In genomic region chr19:31548941-31549340, GRCh38 we compare ENCODE assay signal across 11 cellular contexts.
A peak's percentile ranks its signal among the peaks of the same experiment; 100 is the strongest.
DNase-seq lines count a peak whose midpoint lies in the region; ATAC-seq lines count a peak whose summit lies in the region.
"Had no signal": no experiment of that assay in that cellular context is flagged by ENCODE, and none has a peak within 500 bp of the region (broad histone marks: within the 10 kb centered on the region; RNA-seq: fewer than 3 reads in every experiment).

No MANE protein-coding gene starts in this region.

- no peak overlapping the region for H3K4me3 Mint-ChIP-seq in activated T-helper 17 cell treated with anti-CD3 and anti-CD28 coated beads, Interleukin-2, amount 50 U/mL, for 72 hours

- no peak overlapping the region for H3K4me2 ChIP-seq in GM23248 (ENCODE audit: unreplicated experiment)

- no peaks in the 10 kb centered on the region for H3K4me1 ChIP-seq in GM23248 (ENCODE audit: insufficient read depth)
- no peaks in the 10 kb centered on the region for H3K4me1 ChIP-seq in adipocyte (ENCODE audit: control insufficient read depth, insufficient read depth, low read length)
- H3K4me1 ChIP-seq: upper lobe of left lung had no signal

- H4K20me1 ChIP-seq in GM23248 (ENCODE audit: insufficient read depth) = no peaks in the 10 kb centered on the region

- no peaks in the 10 kb centered on the region for H3K9me3 Mint-ChIP-seq in activated T-helper 17 cell treated with anti-CD3 and anti-CD28 coated beads, Interleukin-2, amount 50 U/mL, for 72 hours

- H3K9ac ChIP-seq in GM23248 (no peak overlapping the region), adipocyte (ENCODE audit: low read length) (no peak overlapping the region)

- DNase-seq in A172 (ENCODE audit: low spot score) = peak; percentile 23
- DNase-seq in GM23248 = peak; percentile 68
- DNase-seq in adipocyte (ENCODE audit: low read depth) = peak; percentile 63
- peak; percentile 65 for DNase-seq in iPS-NIHi7 (ENCODE audit: extremely low spot score)
- DNase-seq: activated naive CD4-positive, alpha-beta T cell; T-helper 1 cell; upper lobe of left lung had no signal

- H3K36me3 ChIP-seq in GM23248 (ENCODE audit: low read depth) = no peaks in the 10 kb centered on the region
- H3K36me3 ChIP-seq in adipocyte (ENCODE audit: control insufficient read depth, insufficient read depth, low read length, severe bottlenecking) = no peaks in the 10 kb centered on the region
- H3K36me3 ChIP-seq: upper lobe of left lung had no signal

- H3K27ac ChIP-seq in GM23248 = no peak overlapping the region
- H3K27ac ChIP-seq: upper lobe of left lung had no signal

- H3K4me3 ChIP-seq in GM23248 (no peak overlapping the region), adipocyte (ENCODE audit: low read length) (no peak overlapping the region)
- H3K4me3 ChIP-seq: upper lobe of left lung had no signal

- H3K27me3 ChIP-seq in GM23248 (replicated peaks; ENCODE audit: insufficient read depth) (peaks cover 34% of the 10 kb centered on the region), adipocyte (replicated peaks; ENCODE audit: control insufficient read depth, insufficient read depth, low read length) (peaks cover 20% of the 10 kb centered on the region)
- H3K27me3 ChIP-seq: upper lobe of left lung had no signal

- no peaks in the 10 kb centered on the region for H3K9me2 ChIP-seq in GM23248 (ENCODE audit: insufficient read depth)

- in situ Hi-C loops in GM23248 (cut with MboI) = no loop called here

- no peak overlapping the region for H2AFZ ChIP-seq in GM23248

- peaks cover 11% of the 10 kb centered on the region for H3K27me3 Mint-ChIP-seq in activated T-helper 17 cell treated with anti-CD3 and anti-CD28 coated beads, Interleukin-2, amount 50 U/mL, for 72 hours

- no peaks in the 10 kb centered on the region for H3F3A ChIP-seq in GM23248 (ENCODE audit: insufficient read depth)

- no peaks in the 10 kb centered on the region for H3K36me3 Mint-ChIP-seq in activated T-helper 17 cell treated with anti-CD3 and anti-CD28 coated beads, Interleukin-2, amount 50 U/mL, for 72 hours (ENCODE audit: low read depth)

- H3K79me2 ChIP-seq in GM23248 (ENCODE audit: insufficient read depth) = no peaks in the 10 kb centered on the region

- H3K9me3 ChIP-seq in GM23248 (ENCODE audit: low read depth) = no peaks in the 10 kb centered on the region
- peaks cover 17% of the 10 kb centered on the region for H3K9me3 ChIP-seq in adipocyte (ENCODE audit: control insufficient read depth, low read length)
- H3K9me3 ChIP-seq: upper lobe of left lung had no signal

- no peak overlapping the region for H3K27ac Mint-ChIP-seq in activated T-helper 17 cell treated with anti-CD3 and anti-CD28 coated beads, Interleukin-2, amount 50 U/mL, for 72 hours

- ATAC-seq in GM21825 (IDR thresholded peaks at IDR 0.05; ENCODE audit: unreplicated experiment) (no peak), HG03565 (IDR thresholded peaks at IDR 0.05; ENCODE audit: unreplicated experiment) (no peak), HG02870 (IDR thresholded peaks at IDR 0.05; ENCODE audit: unreplicated experiment) (no peak)
- no peak for ATAC-seq in activated T-helper 17 cell treated with anti-CD3 and anti-CD28 coated beads, Interleukin-2, amount 50 U/mL, for 72 hours (replicated peaks)

- WGBS in GM23248 (ENCODE audit: low coverage in 1 of 2, low lambda C conversion rate in 2 of 2, missing lambda C conversion rate in 2 of 2), 2 experiments = 58 to 61% methylated on average over 4 of the region's 4 CpGs

- no peaks in the 10 kb centered on the region for H3K4me1 Mint-ChIP-seq in activated T-helper 17 cell treated with anti-CD3 and anti-CD28 coated beads, Interleukin-2, amount 50 U/mL, for 72 hours
